10 cellular contexts compared by ENCODE assay signal in the genomic region with DNA sequence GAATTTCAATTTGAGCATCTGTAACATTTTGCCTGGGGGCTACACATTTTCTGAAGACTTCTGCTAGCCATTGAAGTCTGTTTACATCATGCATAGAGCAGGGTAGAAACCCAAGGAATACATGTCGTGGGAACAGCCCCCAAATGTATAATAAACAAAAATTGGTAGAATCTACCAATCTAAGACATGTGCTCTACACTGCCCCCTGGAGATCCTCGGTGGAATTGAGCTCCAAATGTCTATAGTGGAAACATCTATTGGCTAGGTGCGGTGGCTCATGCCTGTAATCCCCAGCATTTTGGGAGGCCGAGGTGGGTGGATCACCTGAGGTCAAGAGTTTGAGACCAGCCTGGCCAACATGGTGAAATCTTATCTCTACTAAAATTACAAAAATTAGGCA. TPM values are rescaled to one million over a fixed set of nuclear protein-coding genes. Genes with fewer than 3 reads are reported as not detected.
DNase-seq lines count a peak whose midpoint lies in the region; ATAC-seq and TF ChIP-seq lines count a peak whose summit lies in the region.
"Had no signal": no experiment of that assay in that cellular context is flagged by ENCODE, and none has a peak within 500 bp of the region (broad histone marks: within the 10 kb centered on the region; RNA-seq: fewer than 3 reads in every experiment).

No MANE protein-coding gene starts in this region.

- no peak for ATAC-seq in activated CD4-positive, CD25-positive, alpha-beta regulatory T cell treated with anti-CD3 and anti-CD28 coated beads, Interleukin-2, amount 50 U/mL, for 24 hours
- no peak for ATAC-seq in foreskin keratinocyte
- ATAC-seq in GM18873 (IDR thresholded peaks at IDR 0.05; ENCODE audit: low FRiP score, unreplicated experiment) = no peak

- H3K4me1 ChIP-seq in foreskin keratinocyte = no peaks in the 10 kb centered on the region

- intact Hi-C loops in posterior vena cava (cut with DNase I) = no loop called here

- peak; percentile 19 for TF ChIP-seq CTCF in foreskin keratinocyte (conservative IDR thresholded peaks at IDR 0.05)

- DNase-seq in activated CD4-positive, CD25-positive, alpha-beta regulatory T cell (lab: John Stamatoyannopoulos, UW) = peak in 3 of 4 experiments; percentile 6 to 24 (median 12)
- DNase-seq in activated CD4-positive, alpha-beta T cell treated with anti-CD3 and anti-CD28 coated beads, Interleukin-2, amount 50 U/mL, for 48 hours = peak; percentile 61 to 69
- DNase-seq in foreskin keratinocyte (no peak), posterior vena cava (ENCODE audit: low spot score) (no peak), caudate nucleus (lab: John Stamatoyannopoulos, UW) (no peak)
- DNase-seq in stimulated activated naive CD4-positive, alpha-beta T cell (lab: John Stamatoyannopoulos, UW) = peak; percentile 0 to 28 (median 14)

- no peaks in the 10 kb centered on the region for H3K27me3 ChIP-seq in foreskin keratinocyte

- no peak overlapping the region for H3K27ac ChIP-seq in foreskin keratinocyte
- H3K27ac ChIP-seq in caudate nucleus (ENCODE audit: low read depth, low read length) = no peak overlapping the region

RNA-seq across cellular contexts. Expression of a gene that starts 57.3 kb away (rescaled TPM):
- not detected in 2 replicates for total RNA-seq in foreskin keratinocyte
- not detected in 2 replicates for polyA plus RNA-seq in foreskin keratinocyte
- total RNA-seq in posterior vena cava = not detected
- total RNA-seq: T-helper 2 cell treated with Interferon-gamma antibody and Interleukin-4, amounts not matched to agents 100 ng/mL and 5 ng/mL, for 36 hours had no signal
- polyA plus RNA-seq: BJ had no signal

Comparison
In these comparisons a context has a peak if more than half of its experiments do, and no peak if none do; other contexts are left out.
1. DNase-seq: peak in activated CD4-positive, CD25-positive, alpha-beta regulatory T cell (3 of 4), activated CD4-positive, alpha-beta T cell treated with anti-CD3 and anti-CD28 coated beads, Interleukin-2, amount 50 U/mL, for 48 hours (2 of 2) and stimulated activated naive CD4-positive, alpha-beta T cell (6 of 6); none in foreskin keratinocyte (0 of 2), posterior vena cava (single experiment) and caudate nucleus (0 of 61).